In genomic region chr7:28296571-28297483, GRCh38 we compare ENCODE assay signal across 8 cellular contexts.
A peak's percentile ranks its signal among the peaks of the same experiment; 100 is the strongest.
DNase-seq lines count a peak whose midpoint lies in the region; ATAC-seq and TF ChIP-seq lines count a peak whose summit lies in the region.

No MANE protein-coding gene starts in this region.

- H3K4me3 ChIP-seq in A673 (ENCODE audit: low read depth, low read length, poor library complexity, severe bottlenecking) (no peak overlapping the region), adipocyte (ENCODE audit: low read length) (no peak overlapping the region), thoracic aorta (no peak overlapping the region)

- H3K9me3 ChIP-seq in A673 (ENCODE audit: low read depth, low read length, poor library complexity, severe bottlenecking) = no peaks in the 10 kb centered on the region
- no peaks in the 10 kb centered on the region for H3K9me3 ChIP-seq in adipocyte (ENCODE audit: control insufficient read depth, low read length)
- H3K9me3 ChIP-seq in thoracic aorta = no peaks in the 10 kb centered on the region

- H3K9ac ChIP-seq in adipocyte (ENCODE audit: low read length) = no peak overlapping the region

- intact Hi-C loops in A673 (cut with micrococcal nuclease; ENCODE audit: unreplicated experiment) = loop anchor here (5.0 to 10.0 kb wide), 2 partner anchors 330 to 558 kb away; no protein-coding TSS in a partner anchor

- H3K36me3 ChIP-seq in A673 (ENCODE audit: insufficient read depth, low read length, poor library complexity, severe bottlenecking) (no peaks in the 10 kb centered on the region), adipocyte (ENCODE audit: control insufficient read depth, insufficient read depth, low read length, severe bottlenecking) (no peaks in the 10 kb centered on the region), thoracic aorta (no peaks in the 10 kb centered on the region)

- POLR2A ChIA-PET in A673 (lab: Charles Lee; ENCODE audit: low non-redundant PET) (no interaction called here), RWPE1 (lab: Yijun Ruan, JAX; ENCODE audit: low non-redundant PET) (no interaction called here)

- BruUV-seq in A673 (replicated peaks; lab: Mats Ljungman, UMichigan) = no TSS peak

- H3K4me1 ChIP-seq in A673 (ENCODE audit: insufficient read depth, low read length, poor library complexity, severe bottlenecking) (peaks cover 12% of the 10 kb centered on the region), adipocyte (ENCODE audit: control insufficient read depth, insufficient read depth, low read length) (peaks cover 31% of the 10 kb centered on the region), thoracic aorta (ENCODE audit: control insufficient read depth in 1 of 2, low read depth in 2 of 2) (no peaks in the 10 kb centered on the region)

- CTCF ChIA-PET in A673 (lab: Charles Lee) = interaction anchor here (0.6 kb wide), 1 partner anchor 887 kb away, joined by 3 read pairs; no protein-coding TSS in a partner anchor
- CTCF ChIA-PET in RWPE1 (lab: Yijun Ruan, JAX) = interaction anchor here (0.8 to 1.2 kb wide), 2 partner anchors 9 to 341 kb away, joined by 4 read pairs; no protein-coding TSS in a partner anchor

- DNase-seq in A673 (ENCODE audit: low spot score) (peak; percentile 50), RWPE1 (ENCODE audit: low spot score) (no peak), adipocyte (ENCODE audit: low read depth) (peak; percentile 69), left kidney (ENCODE audit: low read depth, low spot score) (peak; percentile 64), thoracic aorta (ENCODE audit: low spot score) (no peak)

- no peak for ATAC-seq in thoracic aorta (ENCODE audit: insufficient number of reproducible peaks, low FRiP score, low read depth)
- ATAC-seq in HG03342 (IDR thresholded peaks at IDR 0.05; ENCODE audit: unreplicated experiment) = no peak
- ATAC-seq in HG03159 (IDR thresholded peaks at IDR 0.05; ENCODE audit: unreplicated experiment) = no peak

- H3K27me3 ChIP-seq in A673 (replicated peaks; ENCODE audit: insufficient read depth, low read depth, low read length, poor library complexity) = no peaks in the 10 kb centered on the region
- H3K27me3 ChIP-seq in adipocyte (replicated peaks; ENCODE audit: control insufficient read depth, insufficient read depth, low read length) = no peaks in the 10 kb centered on the region
- H3K27me3 ChIP-seq in thoracic aorta (replicated peaks; ENCODE audit: insufficient read depth) = no peaks in the 10 kb centered on the region

- H3K27ac ChIP-seq in A673 (ENCODE audit: low read depth, low read length, poor library complexity, severe bottlenecking) = no peak overlapping the region
- H3K27ac ChIP-seq in RWPE1 = no peak overlapping the region
- H3K27ac ChIP-seq in thoracic aorta = no peak overlapping the region

- TF ChIP-seq CTCF in A673 (conservative IDR thresholded peaks at IDR 0.05; ENCODE audit: low read depth, low read length) = peak; percentile 74
- TF ChIP-seq CTCF in GM12873 (IDR thresholded peaks at IDR 0.05; ENCODE audit: insufficient read depth, low read depth, low read length, missing control alignments) = peak; percentile 63
- TF ChIP-seq CTCF in RWPE1 (conservative IDR thresholded peaks at IDR 0.05; ENCODE audit: low read depth) = peak; percentile 51
- TF ChIP-seq CTCF in thoracic aorta (IDR thresholded peaks at IDR 0.05) = peak; percentile 8

Comparison
In these comparisons a context has a peak if more than half of its experiments do, and no peak if none do; other contexts are left out.
1. DNase-seq: peak in A673 (single experiment), adipocyte (single experiment) and left kidney (single experiment); none in RWPE1 (single experiment) and thoracic aorta (single experiment).
2. CTCF ChIP-seq: peak in every context shown above with its lines; median percentile 74 in A673; 63 in GM12873; 51 in RWPE1; 8 in thoracic aorta.